In genomic region chr1:226677121-226678020, GRCh38 we compare ENCODE assay signal across 8 cellular contexts.
DNase-seq lines count a peak whose midpoint lies in the region; ATAC-seq and TF ChIP-seq lines count a peak whose summit lies in the region.

No MANE protein-coding gene starts in this region.

- TF ChIP-seq EP300 in SK-N-SH (IDR thresholded peaks at IDR 0.05; ENCODE audit: borderline replicate concordance in 1 of 2, low read depth in 1 of 2, low read length in 1 of 2), result peak in 1 of 2 experiments; percentile 56; a peak in 1 of 4 replicates

- peak; percentile 33 for ATAC-seq in HG02981 (IDR thresholded peaks at IDR 0.05; ENCODE audit: unreplicated experiment)

- H3K4me1 ChIP-seq in SK-N-SH (ENCODE audit: control insufficient read depth in 1 of 2, insufficient read depth in 2 of 2, low read depth in 1 of 2, low read length in 1 of 2) (peaks cover 13 to 21% of the 10 kb centered on the region in 2 experiments), right atrium auricular region (peaks cover 0 to 92% of the 10 kb centered on the region in 2 donors)

- TF ChIP-seq CTCF in SK-N-SH (IDR thresholded peaks at IDR 0.05) (no peak), right atrium auricular region (IDR thresholded peaks at IDR 0.05) (no peak)

- no peak overlapping the region for H3K9ac ChIP-seq in SK-N-SH

- H3K36me3 ChIP-seq in SK-N-SH (replicated peaks in 1 of 2; ENCODE audit: control insufficient read depth in 1 of 2, insufficient read depth in 2 of 2, low read length in 1 of 2) (no peaks in the 10 kb centered on the region), right atrium auricular region (no peaks in the 10 kb centered on the region), H7 (replicated peaks; ENCODE audit: control insufficient read depth, insufficient read depth, low read length) (no peaks in the 10 kb centered on the region)

- H3K27me3 ChIP-seq in SK-N-SH (ENCODE audit: insufficient read depth) (no peaks in the 10 kb centered on the region), right atrium auricular region (no peaks in the 10 kb centered on the region), H7 (ENCODE audit: control insufficient read depth, insufficient read depth, low read length) (peaks cover 20% of the 10 kb centered on the region)

- H3K4me3 ChIP-seq in SK-N-SH (ENCODE audit: low read depth in 2 of 2, low read length in 1 of 2), result no peak overlapping the region
- no peak overlapping the region for H3K4me3 ChIP-seq in right atrium auricular region
- H3K4me3 ChIP-seq in H7 (ENCODE audit: insufficient read depth, low read depth, low read length), result no peak overlapping the region

- no peaks in the 10 kb centered on the region for H4K20me1 ChIP-seq in SK-N-SH (ENCODE audit: insufficient read depth)

- no peaks in the 10 kb centered on the region for H3K9me2 ChIP-seq in SK-N-SH

- no peaks in the 10 kb centered on the region for H3F3A ChIP-seq in SK-N-SH (replicated peaks; ENCODE audit: insufficient read depth)

- no peaks in the 10 kb centered on the region for H3K79me2 ChIP-seq in SK-N-SH (ENCODE audit: insufficient read depth)

- H3K27ac ChIP-seq in SK-N-SH (ENCODE audit: low read depth in 2 of 2, low read length in 1 of 2) (peak overlapping the region; percentile 54 to 56; a peak in 3 of 4 replicates), right atrium auricular region (peak overlapping the region; percentile 84 to 96)

- H3K9me3 ChIP-seq in SK-N-SH (no peaks in the 10 kb centered on the region), right atrium auricular region (no peaks in the 10 kb centered on the region)

- CTCF ChIA-PET in SK-N-SH (lab: Yijun Ruan, JAX), result interaction anchor here (0.9 to 1.5 kb wide), 4 partner anchors 9 to 43 kb away, joined by 3 to 4 read pairs (median 3); no protein-coding TSS in a partner anchor

- DNase-seq in DMS153 treated with DMSO at 0.1 percent for 48 hours (lab: John Stamatoyannopoulos, UW; ENCODE audit: unreplicated experiment), result peak; percentile 44
- DNase-seq in SK-N-SH, result no peak
- peak in 42 of 56 donors; percentile 24 to 81 (median 57) for DNase-seq in amygdala (lab: John Stamatoyannopoulos, UW)
- DNase-seq in right atrium auricular region (ENCODE audit: low spot score), result peak; percentile 91
- DNase-seq in stimulated activated CD4-positive, alpha-beta T cell treated with anti-CD3 and anti-CD28 coated beads, Interleukin-12 subunit alpha, Interleukin-12 subunit beta, amount 100 ng/mL, for 48 hours (ENCODE audit: low read depth in 2 of 3, low spot score in 1 of 3), result peak in 2 of 3 donors; percentile 50 to 52
- no peak for DNase-seq in NCI-H2227 (lab: John Stamatoyannopoulos, UW; ENCODE audit: unreplicated experiment)
- no peak for DNase-seq in H7

- TF ChIP-seq RAD21 in SK-N-SH (IDR thresholded peaks at IDR 0.05; ENCODE audit: low read length), result no peak

- H3K4me2 ChIP-seq in SK-N-SH, result peak overlapping the region; percentile 46; the same call in 1 of the 2 replicates

- POLR2A ChIA-PET in SK-N-SH (lab: Yijun Ruan, JAX), result no interaction called here

- H2AFZ ChIP-seq in SK-N-SH (ENCODE audit: low read depth), result no peak overlapping the region; the same call in 1 of the 2 replicates

- WGBS in SK-N-SH (ENCODE audit: low lambda C conversion rate), result 74% methylated on average over 11 of the region's 11 CpGs

TF ChIP-seq in SK-N-SH, 30 proteins besides CTCF, POLR2A, EP300 and RAD21:
- TF ChIP-seq NFIC (IDR thresholded peaks at IDR 0.05; ENCODE audit: borderline replicate concordance), result peak; percentile 88
- TF ChIP-seq PBX3 (IDR thresholded peaks at IDR 0.05), result peak; percentile 56
- TF ChIP-seq MEF2A (IDR thresholded peaks at IDR 0.05; ENCODE audit: borderline replicate concordance, low read depth), result peak; percentile 98
- 0 out of 2 replicates have a peak, but pooled peaks have one; percentile 13 for TF ChIP-seq REST (IDR thresholded peaks at IDR 0.05; ENCODE audit: low read depth, low read length)
- no peak for TF ChIP-seq SMC3 (IDR thresholded peaks at IDR 0.05; ENCODE audit: low read depth, low read length)
- no peak for TF ChIP-seq ELF1 (IDR thresholded peaks at IDR 0.05)
- TF ChIP-seq RFX5 (IDR thresholded peaks at IDR 0.05; ENCODE audit: low read length), result no peak
- TF ChIP-seq GABPA (IDR thresholded peaks at IDR 0.05; ENCODE audit: low read depth), result no peak
- TF ChIP-seq ZBTB33 (IDR thresholded peaks at IDR 0.05; ENCODE audit: borderline replicate concordance, low read depth), result peak; percentile 54; the same call in 1 of the 2 replicates
- no peak for TF ChIP-seq YY1 (IDR thresholded peaks at IDR 0.05; ENCODE audit: low read depth)
- no peak for TF ChIP-seq IRF3 (IDR thresholded peaks at IDR 0.05; ENCODE audit: low read depth, low read length)
- peak; percentile 77 for TF ChIP-seq MAX (IDR thresholded peaks at IDR 0.05; ENCODE audit: low read depth)
- TF ChIP-seq POLR2AphosphoS5 (IDR thresholded peaks at IDR 0.05; ENCODE audit: low read depth, low read length), result no peak
- TF ChIP-seq FOSL2 (IDR thresholded peaks at IDR 0.05; ENCODE audit: borderline replicate concordance, low read depth), result peak; percentile 80; the same call in 1 of the 2 replicates
- no peak for TF ChIP-seq EZH2phosphoT487 (IDR thresholded peaks at IDR 0.05; ENCODE audit: borderline replicate concordance, low read depth)
- peak; percentile 80; the same call in 1 of the 2 replicates for TF ChIP-seq RXRA (IDR thresholded peaks at IDR 0.05; ENCODE audit: borderline replicate concordance, low read depth)
- TF ChIP-seq TEAD4 (IDR thresholded peaks at IDR 0.05; ENCODE audit: borderline replicate concordance, insufficient read depth), result peak; percentile 62; the same call in 1 of the 2 replicates
- peak; percentile 79 for TF ChIP-seq TCF12 (IDR thresholded peaks at IDR 0.05)
- peak; percentile 82 for TF ChIP-seq JUND (IDR thresholded peaks at IDR 0.05)

Comparison
In these comparisons a context has a peak if more than half of its experiments do, and no peak if none do; other contexts are left out.
1. DNase-seq: peak in DMS153 treated with DMSO at 0.1 percent for 48 hours (single experiment), amygdala (42 of 56), right atrium auricular region (single experiment) and stimulated activated CD4-positive, alpha-beta T cell treated with anti-CD3 and anti-CD28 coated beads, Interleukin-12 subunit alpha, Interleukin-12 subunit beta, amount 100 ng/mL, for 48 hours (2 of 3); none in SK-N-SH (single experiment), NCI-H2227 (single experiment) and H7 (single experiment).